17 cellular contexts compared by ENCODE assay signal in the genomic region with DNA sequence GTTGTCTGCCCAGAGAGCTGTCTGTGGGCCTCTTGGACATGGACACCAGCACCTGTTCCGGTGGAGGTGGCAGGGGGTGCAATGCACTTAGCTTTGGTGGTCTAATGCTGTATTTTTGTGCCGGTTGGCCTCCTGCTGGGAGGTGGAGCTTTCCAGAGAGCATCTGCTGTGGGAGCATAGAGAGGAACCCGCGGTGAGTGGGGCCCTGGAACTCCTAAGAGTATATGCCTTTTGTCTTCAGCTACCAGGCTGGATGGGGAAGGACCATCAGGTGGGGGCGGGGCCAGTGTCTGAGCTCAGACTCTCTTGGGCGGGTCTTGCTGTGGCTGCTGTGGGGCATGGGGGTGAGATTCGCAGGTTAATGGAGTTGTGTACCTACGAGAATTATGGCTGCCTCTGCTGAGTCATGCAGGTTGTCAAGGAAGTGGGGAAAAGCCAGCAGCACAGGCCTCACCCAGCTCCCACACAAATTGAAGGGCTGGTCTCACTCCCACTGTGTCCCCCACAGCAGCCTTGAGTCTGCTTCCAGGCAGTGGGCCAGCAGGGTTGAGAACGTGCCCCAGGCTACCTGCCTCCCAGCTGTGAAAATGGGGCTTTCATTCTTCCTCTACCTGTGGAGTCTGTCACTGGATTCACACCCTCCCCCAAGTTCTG. TPM values are rescaled to one million over a fixed set of nuclear protein-coding genes. Genes with fewer than 3 reads are reported as not detected.
DNase-seq lines count a peak whose midpoint lies in the region; TF ChIP-seq lines count a peak whose summit lies in the region.
"Had no signal": no experiment of that assay in that cellular context is flagged by ENCODE, and none has a peak within 500 bp of the region (broad histone marks: within the 10 kb centered on the region; RNA-seq: fewer than 3 reads in every experiment).

No MANE protein-coding gene starts in this region.

- H3K4me1 ChIP-seq in HEK293 (ENCODE audit: control insufficient read depth, insufficient read depth, low read length) (no peaks in the 10 kb centered on the region), mammary epithelial cell (ENCODE audit: insufficient read depth, low read length) (peaks cover 15% of the 10 kb centered on the region), trophoblast cell (ENCODE audit: control insufficient read depth in 1 of 2, insufficient read depth in 2 of 2, low read length in 2 of 2) (peaks cover 0 to 3% of the 10 kb centered on the region in 2 experiments)
- H3K4me1 ChIP-seq: uterus had no signal

- H3K9ac ChIP-seq in mammary epithelial cell (ENCODE audit: insufficient read depth, low read length): no peak overlapping the region
- no peak overlapping the region for H3K9ac ChIP-seq in trophoblast cell (ENCODE audit: low read length)

- no peak overlapping the region for H2BK5ac ChIP-seq in trophoblast cell (ENCODE audit: low read depth, low read length, poor library complexity)

- no peak overlapping the region for H3K14ac ChIP-seq in trophoblast cell (ENCODE audit: low read length)

- no peak overlapping the region for H2BK120ac ChIP-seq in trophoblast cell (ENCODE audit: insufficient read depth, low read length, poor library complexity)

- no peak overlapping the region for H3K27ac ChIP-seq in HEK293 (ENCODE audit: extremely low read depth, low read depth, low read length)
- no peak overlapping the region for H3K27ac ChIP-seq in mammary epithelial cell (ENCODE audit: insufficient read depth, low read depth, low read length)
- no peak overlapping the region for H3K27ac ChIP-seq in trophoblast cell (ENCODE audit: low read depth, low read length)
- H3K27ac ChIP-seq: esophagus squamous epithelium, uterus had no signal

- no peak overlapping the region for H3K4me2 ChIP-seq in mammary epithelial cell (ENCODE audit: insufficient read depth, low read depth, low read length)
- H3K4me2 ChIP-seq in trophoblast cell (ENCODE audit: low read length): no peak overlapping the region

- H3K4me1 Mint-ChIP-seq in osteocyte (ENCODE audit: unreplicated experiment) (no peaks in the 10 kb centered on the region), immature natural killer cell (peaks cover 8 to 12% of the 10 kb centered on the region in 2 donors)

- no peak overlapping the region for H3K4ac ChIP-seq in trophoblast cell (ENCODE audit: low read depth, low read length)

- no peak for TF ChIP-seq CTCF in HEK293 (tag by site-specific recombination; IDR thresholded peaks at IDR 0.05)
- no peak for TF ChIP-seq CTCF in mammary epithelial cell (conservative IDR thresholded peaks at IDR 0.05 in 1 of 2, IDR thresholded peaks at IDR 0.05 in 1 of 2; ENCODE audit: extremely low read depth in 1 of 2, insufficient read depth in 1 of 2, low read depth in 1 of 2, low read length in 2 of 2)
- no peak for TF ChIP-seq CTCF in osteocyte (IDR thresholded peaks at IDR 0.05)

- H3K27ac Mint-ChIP-seq in osteocyte (ENCODE audit: unreplicated experiment) (no peak overlapping the region), immature natural killer cell (no peak overlapping the region)
- H3K27ac Mint-ChIP-seq: activated naive CD8-positive, alpha-beta T cell treated with anti-CD3 and anti-CD28 coated beads for 36 hours; activated T-cell treated with anti-CD3 and anti-CD28 coated beads, Interleukin-2, amount 50 U/mL, for 72 hours; CD4-positive, alpha-beta T cell had no signal

- no TSS peak for BruUV-seq in mammary epithelial cell (replicated peaks; lab: Mats Ljungman, UMichigan)

- no peaks in the 10 kb centered on the region for H3K79me2 ChIP-seq in mammary epithelial cell (ENCODE audit: insufficient read depth, low read length)
- H3K79me2 ChIP-seq in trophoblast cell (ENCODE audit: control insufficient read depth, insufficient read depth, low read length, poor library complexity): no peaks in the 10 kb centered on the region

- no peak overlapping the region for H3K23ac ChIP-seq in trophoblast cell (ENCODE audit: low read length)

- no peak overlapping the region for H4K91ac ChIP-seq in trophoblast cell (ENCODE audit: low read depth, low read length)

- H3K4me3 Mint-ChIP-seq in osteocyte (ENCODE audit: unreplicated experiment) (no peak overlapping the region), immature natural killer cell (no peak overlapping the region)
- H3K4me3 Mint-ChIP-seq: activated naive CD8-positive, alpha-beta T cell treated with anti-CD3 and anti-CD28 coated beads for 36 hours; activated T-cell treated with anti-CD3 and anti-CD28 coated beads, Interleukin-2, amount 50 U/mL, for 72 hours; CD4-positive, alpha-beta T cell; stimulated activated naive CD8-positive, alpha-beta T cell treated with anti-CD3 and anti-CD28 coated beads, Interleukin-15, amount 100 ng/mL, for 72 hours had no signal

- H2AK5ac ChIP-seq in trophoblast cell (ENCODE audit: low read length): no peak overlapping the region

- H4K8ac ChIP-seq in trophoblast cell (ENCODE audit: low read depth, low read length): no peak overlapping the region

- H3K9me3 Mint-ChIP-seq in osteocyte (ENCODE audit: unreplicated experiment): no peaks in the 10 kb centered on the region
- no peaks in the 10 kb centered on the region for H3K9me3 Mint-ChIP-seq in immature natural killer cell

- no peak overlapping the region for H2BK12ac ChIP-seq in trophoblast cell (ENCODE audit: low read length)

- H2AFZ ChIP-seq in mammary epithelial cell (ENCODE audit: low read depth, low read length) (peak overlapping the region; percentile 71), trophoblast cell (ENCODE audit: insufficient read depth, low read length, poor library complexity) (no peak overlapping the region)

- no peak overlapping the region for H3K18ac ChIP-seq in trophoblast cell (ENCODE audit: low read length)

- intact Hi-C loops in mammary epithelial cell (cut with micrococcal nuclease): no loop called here

- no peak overlapping the region for H4K12ac ChIP-seq in trophoblast cell (ENCODE audit: low read depth, low read length)

- dilution Hi-C loops in mammary epithelial cell (cut with HindIII; ENCODE audit: low sequenced_read_pairs): no loop called here

- H3K36me3 ChIP-seq in HEK293 (ENCODE audit: control insufficient read depth in 2 of 2, insufficient read depth in 1 of 2, low read length in 2 of 2) (no peaks in the 10 kb centered on the region), mammary epithelial cell (ENCODE audit: insufficient read depth, low read length) (no peaks in the 10 kb centered on the region), trophoblast cell (ENCODE audit: control insufficient read depth in 1 of 2, insufficient read depth in 2 of 2, low read length in 2 of 2) (no peaks in the 10 kb centered on the region)
- H3K36me3 ChIP-seq: esophagus squamous epithelium, uterus had no signal

- H3K27me3 ChIP-seq in mammary epithelial cell (ENCODE audit: insufficient read depth, low read length) (no peaks in the 10 kb centered on the region), trophoblast cell (ENCODE audit: insufficient read depth, low read length) (no peaks in the 10 kb centered on the region)
- H3K27me3 ChIP-seq: esophagus squamous epithelium, uterus had no signal

- POLR2A ChIA-PET in HEK293 (lab: Yijun Ruan, JAX): no interaction called here

- DNase-seq in NK-92 treated with Interleukin-12 subunit alpha and Interleukin-12 subunit beta, amount 100 ng/mL, for 24 hours (lab: John Stamatoyannopoulos, UW): peak; percentile 74
- DNase-seq in NK-92 (lab: John Stamatoyannopoulos, UW; ENCODE audit: unreplicated experiment): no peak
- peak; percentile 48 for DNase-seq in mammary epithelial cell
- DNase-seq in osteocyte (ENCODE audit: extremely low spot score, unreplicated experiment): peak; percentile 82
- no peak for DNase-seq in OCI-M1 (lab: John Stamatoyannopoulos, UW)
- DNase-seq in trophoblast cell: no peak
- DNase-seq in immature natural killer cell: no peak
- DNase-seq: activated naive CD8-positive, alpha-beta T cell treated with anti-CD3 and anti-CD28 coated beads for 36 hours; activated T-cell treated with anti-CD3 and anti-CD28 coated beads, Interleukin-2, amount 50 U/mL, for 72 hours; CD4-positive, alpha-beta T cell; EL; esophagus squamous epithelium; NCI-H2029; NCI-H524 treated with DMSO at 0.1 percent for 48 hours; stimulated activated naive CD8-positive, alpha-beta T cell treated with anti-CD3 and anti-CD28 coated beads, Interleukin-15, amount 100 ng/mL, for 72 hours; uterus had no signal

- CTCF ChIA-PET in HEK293 (lab: Yijun Ruan, JAX): no interaction called here
- CTCF ChIA-PET in mammary epithelial cell (lab: Charles Lee; ENCODE audit: low non-redundant PET): no interaction called here

- no peaks in the 10 kb centered on the region for H3K36me3 Mint-ChIP-seq in osteocyte (ENCODE audit: unreplicated experiment)
- H3K36me3 Mint-ChIP-seq in immature natural killer cell: no peaks in the 10 kb centered on the region
- H3K36me3 Mint-ChIP-seq: activated naive CD8-positive, alpha-beta T cell treated with anti-CD3 and anti-CD28 coated beads for 36 hours had no signal

- H3K4me3 ChIP-seq in HEK293 (ENCODE audit: low read depth, low read length) (no peak overlapping the region), mammary epithelial cell (replicated peaks in 1 of 3; ENCODE audit: insufficient read depth in 1 of 3, low read depth in 2 of 3, low read length in 3 of 3) (no peak overlapping the region), trophoblast cell (ENCODE audit: low read depth, low read length) (no peak overlapping the region)
- H3K4me3 ChIP-seq: esophagus squamous epithelium, uterus had no signal

- WGBS in mammary epithelial cell (ENCODE audit: low coverage, missing lambda C conversion rate): 100% methylated on average over 1 of the region's 9 CpGs
- WGBS in trophoblast cell (ENCODE audit: extremely low coverage, insufficient coverage, insufficient read length): no CpG with 5 or more reads among the region's 9 CpGs

- H3K9me3 ChIP-seq in HEK293 (ENCODE audit: control insufficient read depth, insufficient read depth, low read depth, low read length): no peaks in the 10 kb centered on the region
- H3K9me3 ChIP-seq in mammary epithelial cell (replicated peaks; ENCODE audit: insufficient read depth, low read length): no peaks in the 10 kb centered on the region
- peaks cover 2% of the 10 kb centered on the region for H3K9me3 ChIP-seq in trophoblast cell (ENCODE audit: insufficient read depth, low read depth, low read length)
- H3K9me3 ChIP-seq: esophagus squamous epithelium, uterus had no signal

- H3K79me1 ChIP-seq in trophoblast cell (ENCODE audit: low read length): no peaks in the 10 kb centered on the region

- no peaks in the 10 kb centered on the region for H4K20me1 ChIP-seq in mammary epithelial cell (ENCODE audit: insufficient read depth, low read length)

- peaks cover 21% of the 10 kb centered on the region for H3K27me3 Mint-ChIP-seq in osteocyte (ENCODE audit: unreplicated experiment)
- peaks cover 0 to 18% (median 6%) of the 10 kb centered on the region in 3 donors for H3K27me3 Mint-ChIP-seq in immature natural killer cell (ENCODE audit: low read depth in 3 of 3)

- in situ Hi-C loops in mammary epithelial cell (cut with MboI; ENCODE audit: low sequenced_read_pairs in 2 of 2): no loop called here

TF ChIP-seq in HEK293, 187 proteins besides CTCF, POLR2A, EP300 and RAD21 (continues in another document):
- TF ChIP-seq ZNF837 (tag by site-specific recombination; IDR thresholded peaks at IDR 0.05): no peak

RNA-seq across cellular contexts. Expression of gene JAKMIP3, which starts 29.0 kb away (rescaled TPM):
- total RNA-seq in mammary epithelial cell: under 1 TPM; 0.07 to 0.50 TPM
- 0.06 TPM for polyA plus RNA-seq in mammary epithelial cell
- polyA minus RNA-seq in mammary epithelial cell: not detected
- 0.64 and 0.65 TPM in 2 replicates for total RNA-seq in osteocyte
- polyA plus RNA-seq in trophoblast cell (2013): 0.10 TPM in 2 replicates
- not detected for polyA plus RNA-seq in immature natural killer cell

Comparison
In these comparisons a context has a peak if more than half of its experiments do, and no peak if none do; other contexts are left out.
1. DNase-seq: peak in NK-92 treated with Interleukin-12 subunit alpha and Interleukin-12 subunit beta, amount 100 ng/mL, for 24 hours (single experiment), mammary epithelial cell (single experiment) and osteocyte (single experiment); none in NK-92 (single experiment), OCI-M1 (single experiment), trophoblast cell (0 of 2) and immature natural killer cell (0 of 3).